In the genomic region with DNA sequence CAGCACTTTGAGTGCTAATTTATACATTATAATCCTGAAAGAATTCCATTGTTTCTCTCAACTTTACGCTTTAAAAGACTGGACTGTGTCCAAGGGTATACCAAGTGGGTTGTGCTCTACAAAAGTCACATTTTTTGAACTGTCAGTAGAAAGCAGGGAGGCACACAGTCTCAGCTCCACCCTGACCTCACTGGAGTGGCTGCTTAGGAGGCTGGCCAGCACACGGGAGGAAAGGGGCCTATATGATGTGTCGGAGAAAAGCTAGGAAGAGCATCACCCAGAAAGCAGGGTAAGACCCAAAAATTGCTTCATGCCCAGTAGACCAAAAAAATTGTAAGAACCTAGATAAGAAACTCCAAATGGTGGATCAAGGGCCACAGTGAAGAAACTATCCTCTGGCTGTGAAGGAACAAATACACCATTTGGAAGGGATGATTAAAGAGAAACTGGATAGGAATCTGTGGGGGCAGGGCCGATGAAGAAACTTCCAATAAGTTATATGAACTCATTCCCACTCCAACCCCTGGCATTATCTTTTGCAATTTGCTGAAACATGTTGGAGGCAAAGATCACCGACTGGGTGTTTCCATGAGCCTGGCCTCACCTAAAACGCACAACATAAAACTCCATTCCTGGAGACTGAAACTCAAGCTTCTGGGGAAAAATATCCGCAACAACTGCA, we compare ENCODE assay signal across 1 cellular context.
TF ChIP-seq lines count a peak whose summit lies in the region.

No MANE protein-coding gene starts in this region.

TF ChIP-seq in GM23338, 12 proteins besides CTCF, POLR2A, EP300 and RAD21 (continued from another document):
- TF ChIP-seq, protein P1, sequence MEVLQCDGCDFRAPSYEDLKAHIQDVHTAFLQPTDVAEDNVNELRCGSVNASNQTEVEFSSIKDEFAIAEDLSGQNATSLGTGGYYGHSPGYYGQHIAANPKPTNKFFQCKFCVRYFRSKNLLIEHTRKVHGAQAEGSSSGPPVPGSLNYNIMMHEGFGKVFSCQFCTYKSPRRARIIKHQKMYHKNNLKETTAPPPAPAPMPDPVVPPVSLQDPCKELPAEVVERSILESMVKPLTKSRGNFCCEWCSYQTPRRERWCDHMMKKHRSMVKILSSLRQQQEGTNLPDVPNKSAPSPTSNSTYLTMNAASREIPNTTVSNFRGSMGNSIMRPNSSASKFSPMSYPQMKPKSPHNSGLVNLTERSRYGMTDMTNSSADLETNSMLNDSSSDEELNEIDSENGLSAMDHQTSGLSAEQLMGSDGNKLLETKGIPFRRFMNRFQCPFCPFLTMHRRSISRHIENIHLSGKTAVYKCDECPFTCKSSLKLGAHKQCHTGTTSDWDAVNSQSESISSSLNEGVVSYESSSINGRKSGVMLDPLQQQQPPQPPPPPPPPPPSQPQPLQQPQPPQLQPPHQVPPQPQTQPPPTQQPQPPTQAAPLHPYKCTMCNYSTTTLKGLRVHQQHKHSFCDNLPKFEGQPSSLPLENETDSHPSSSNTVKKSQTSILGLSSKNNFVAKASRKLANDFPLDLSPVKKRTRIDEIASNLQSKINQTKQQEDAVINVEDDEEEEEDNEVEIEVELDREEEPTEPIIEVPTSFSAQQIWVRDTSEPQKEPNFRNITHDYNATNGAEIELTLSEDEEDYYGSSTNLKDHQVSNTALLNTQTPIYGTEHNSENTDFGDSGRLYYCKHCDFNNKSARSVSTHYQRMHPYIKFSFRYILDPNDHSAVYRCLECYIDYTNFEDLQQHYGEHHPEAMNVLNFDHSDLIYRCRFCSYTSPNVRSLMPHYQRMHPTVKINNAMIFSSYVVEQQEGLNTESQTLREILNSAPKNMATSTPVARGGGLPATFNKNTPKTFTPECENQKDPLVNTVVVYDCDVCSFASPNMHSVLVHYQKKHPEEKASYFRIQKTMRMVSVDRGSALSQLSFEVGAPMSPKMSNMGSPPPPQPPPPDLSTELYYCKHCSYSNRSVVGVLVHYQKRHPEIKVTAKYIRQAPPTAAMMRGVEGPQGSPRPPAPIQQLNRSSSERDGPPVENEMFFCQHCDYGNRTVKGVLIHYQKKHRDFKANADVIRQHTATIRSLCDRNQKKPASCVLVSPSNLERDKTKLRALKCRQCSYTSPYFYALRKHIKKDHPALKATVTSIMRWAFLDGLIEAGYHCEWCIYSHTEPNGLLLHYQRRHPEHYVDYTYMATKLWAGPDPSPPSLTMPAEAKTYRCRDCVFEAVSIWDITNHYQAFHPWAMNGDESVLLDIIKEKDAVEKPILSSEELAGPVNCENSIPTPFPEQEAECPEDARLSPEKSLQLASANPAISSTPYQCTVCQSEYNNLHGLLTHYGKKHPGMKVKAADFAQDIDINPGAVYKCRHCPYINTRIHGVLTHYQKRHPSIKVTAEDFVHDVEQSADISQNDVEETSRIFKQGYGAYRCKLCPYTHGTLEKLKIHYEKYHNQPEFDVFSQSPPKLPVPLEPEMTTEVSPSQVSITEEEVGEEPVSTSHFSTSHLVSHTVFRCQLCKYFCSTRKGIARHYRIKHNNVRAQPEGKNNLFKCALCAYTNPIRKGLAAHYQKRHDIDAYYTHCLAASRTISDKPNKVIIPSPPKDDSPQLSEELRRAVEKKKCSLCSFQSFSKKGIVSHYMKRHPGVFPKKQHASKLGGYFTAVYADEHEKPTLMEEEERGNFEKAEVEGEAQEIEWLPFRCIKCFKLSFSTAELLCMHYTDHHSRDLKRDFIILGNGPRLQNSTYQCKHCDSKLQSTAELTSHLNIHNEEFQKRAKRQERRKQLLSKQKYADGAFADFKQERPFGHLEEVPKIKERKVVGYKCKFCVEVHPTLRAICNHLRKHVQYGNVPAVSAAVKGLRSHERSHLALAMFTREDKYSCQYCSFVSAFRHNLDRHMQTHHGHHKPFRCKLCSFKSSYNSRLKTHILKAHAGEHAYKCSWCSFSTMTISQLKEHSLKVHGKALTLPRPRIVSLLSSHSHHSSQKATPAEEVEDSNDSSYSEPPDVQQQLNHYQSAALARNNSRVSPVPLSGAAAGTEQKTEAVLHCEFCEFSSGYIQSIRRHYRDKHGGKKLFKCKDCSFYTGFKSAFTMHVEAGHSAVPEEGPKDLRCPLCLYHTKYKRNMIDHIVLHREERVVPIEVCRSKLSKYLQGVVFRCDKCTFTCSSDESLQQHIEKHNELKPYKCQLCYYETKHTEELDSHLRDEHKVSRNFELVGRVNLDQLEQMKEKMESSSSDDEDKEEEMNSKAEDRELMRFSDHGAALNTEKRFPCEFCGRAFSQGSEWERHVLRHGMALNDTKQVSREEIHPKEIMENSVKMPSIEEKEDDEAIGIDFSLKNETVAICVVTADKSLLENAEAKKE (CRISPR knock-in tag; IDR thresholded peaks at IDR 0.05) = no peak
- TF ChIP-seq ZNF114 (CRISPR knock-in tag; IDR thresholded peaks at IDR 0.05) (no peak), EZH2phosphoT487 (IDR thresholded peaks at IDR 0.05; ENCODE audit: unreplicated experiment) (no peak)
